ENCODE assay signal across 9 cellular contexts in genomic region chr10:30454744-30455498, GRCh38. TPM values are rescaled to one million over a fixed set of nuclear protein-coding genes. Genes with fewer than 3 reads are reported as not detected.
A peak's percentile ranks its signal among the peaks of the same experiment; 100 is the strongest.
DNase-seq lines count a peak whose midpoint lies in the region; ATAC-seq lines count a peak whose summit lies in the region.
"Had no signal": no experiment of that assay in that cellular context is flagged by ENCODE, and none has a peak within 500 bp of the region (broad histone marks: within the 10 kb centered on the region; RNA-seq: fewer than 3 reads in every experiment).

No MANE protein-coding gene starts in this region.

- no peaks in the 10 kb centered on the region for H3K79me2 ChIP-seq in ACC112 (ENCODE audit: control insufficient read depth, insufficient read depth, low read length, unreplicated experiment)

- peak overlapping the region in 5 of 9 donors; percentile 11 to 85 (median 33) for H3K27ac Mint-ChIP-seq in naive thymus-derived CD4-positive, alpha-beta T cell

- H3K36me3 Mint-ChIP-seq in naive thymus-derived CD4-positive, alpha-beta T cell, result peaks cover 0 to 27% (median 6%) of the 10 kb centered on the region in 5 donors

- POLR2A ChIA-PET in naive thymus-derived CD4-positive, alpha-beta T cell (lab: Charles Lee), result interaction anchor here (1.0 to 2.6 kb wide), 2 partner anchors 17 to 75 kb away, joined by 4 to 14 read pairs; no protein-coding TSS in a partner anchor

- no peaks in the 10 kb centered on the region for H3K27me3 ChIP-seq in ACC112 (ENCODE audit: insufficient read depth, low read length)
- no peaks in the 10 kb centered on the region for H3K27me3 ChIP-seq in naive thymus-derived CD4-positive, alpha-beta T cell (ENCODE audit: control insufficient read depth in 2 of 2, insufficient read depth in 2 of 2, low read length in 2 of 2)

- DNase-seq in HCEC 1CT, result peak; percentile 93
- DNase-seq in dedifferentiated amniotic fluid mesenchymal stem cell (ENCODE audit: extremely low spot score), result peak; percentile 92
- DNase-seq in naive thymus-derived CD4-positive, alpha-beta T cell, result no peak
- DNase-seq in mucosa of gallbladder (ENCODE audit: low spot score), result no peak
- no peak for DNase-seq in kidney tubule cell (ENCODE audit: low spot score)
- no peak for DNase-seq in NCI-H446 treated with DMSO at 0.1 percent for 48 hours (lab: John Stamatoyannopoulos, UW)
- DNase-seq: NCI-H187 treated with DMSO at 0.1 percent for 48 hours had no signal

- no peaks in the 10 kb centered on the region for H3K9me3 ChIP-seq in naive thymus-derived CD4-positive, alpha-beta T cell (ENCODE audit: control insufficient read depth in 2 of 3, low read length in 3 of 3)

- no peak overlapping the region for H2AFZ ChIP-seq in ACC112 (ENCODE audit: low read length, unreplicated experiment)

- no peaks in the 10 kb centered on the region for H3K27me3 Mint-ChIP-seq in naive thymus-derived CD4-positive, alpha-beta T cell

- peaks cover 17 to 33% (median 20%) of the 10 kb centered on the region in 7 donors for H3K4me1 Mint-ChIP-seq in naive thymus-derived CD4-positive, alpha-beta T cell

- H3K4me3 Mint-ChIP-seq in naive thymus-derived CD4-positive, alpha-beta T cell, result peak overlapping the region in 5 of 10 donors; percentile 13 to 76 (median 58)

- H3K4me1 ChIP-seq in ACC112 (ENCODE audit: control insufficient read depth, insufficient read depth, low read length, unreplicated experiment), result peaks cover 25% of the 10 kb centered on the region
- peaks cover 18 to 26% of the 10 kb centered on the region in 2 donors for H3K4me1 ChIP-seq in naive thymus-derived CD4-positive, alpha-beta T cell (ENCODE audit: control insufficient read depth in 2 of 2, insufficient read depth in 2 of 2, low read length in 2 of 2)

- H3K4me3 ChIP-seq in ACC112 (ENCODE audit: low read depth, low read length), result peak overlapping the region; percentile 51
- no peak overlapping the region for H3K4me3 ChIP-seq in naive thymus-derived CD4-positive, alpha-beta T cell (ENCODE audit: low read length)

- H3K9me3 Mint-ChIP-seq in naive thymus-derived CD4-positive, alpha-beta T cell, result peaks cover 0 to 1% (median 0%) of the 10 kb centered on the region in 11 donors

- no peak for ATAC-seq in naive thymus-derived CD4-positive, alpha-beta T cell
- ATAC-seq in GM21723 (IDR thresholded peaks at IDR 0.05; ENCODE audit: unreplicated experiment), result no peak

- H3K36me3 ChIP-seq in ACC112 (ENCODE audit: insufficient read depth, low read length), result peaks cover 12% of the 10 kb centered on the region
- peaks cover 0 to 18% (median 0%) of the 10 kb centered on the region in 3 experiments for H3K36me3 ChIP-seq in naive thymus-derived CD4-positive, alpha-beta T cell (ENCODE audit: control insufficient read depth in 2 of 3, insufficient read depth in 3 of 3, low read length in 3 of 3)

- CTCF ChIA-PET in naive thymus-derived CD4-positive, alpha-beta T cell (lab: Charles Lee), result interaction anchor here (0.6 kb wide), 1 partner anchor 10 kb away, joined by 3 read pairs; no protein-coding TSS in a partner anchor

- intact Hi-C loops in naive thymus-derived CD4-positive, alpha-beta T cell (cut with micrococcal nuclease), result loop anchor here in 1 of 2 donors (1.0 to 5.0 kb wide), 2 partner anchors 18 to 47 kb away; no protein-coding TSS in a partner anchor

- peak overlapping the region; percentile 93 for H3K27ac ChIP-seq in ACC112 (ENCODE audit: low read depth, low read length)
- H3K27ac ChIP-seq in naive thymus-derived CD4-positive, alpha-beta T cell (ENCODE audit: low read depth, low read length), result no peak overlapping the region

RNA-seq across cellular contexts. Expression of gene MAP3K8, which starts 20.9 kb away (rescaled TPM):
- total RNA-seq in naive thymus-derived CD4-positive, alpha-beta T cell, result 100 to 1,000 TPM in 1 of 5 experiments, 10 to 100 TPM in 2, 1 to 10 TPM in 1, under 1 TPM in 1; 0.70 to 102 (median 31.2) TPM
- under 1 TPM in 1 of 2 donors, not detected in 1; 0.28 TPM for polyA plus RNA-seq in naive thymus-derived CD4-positive, alpha-beta T cell
- 17.5 TPM for total RNA-seq in mucosa of gallbladder

Comparison
In these comparisons a context has a peak if more than half of its experiments do, and no peak if none do; other contexts are left out.
1. DNase-seq: peak in HCEC 1CT (single experiment) and dedifferentiated amniotic fluid mesenchymal stem cell (single experiment); none in naive thymus-derived CD4-positive, alpha-beta T cell (0 of 9), mucosa of gallbladder (single experiment), kidney tubule cell (single experiment) and NCI-H446 treated with DMSO at 0.1 percent for 48 hours (single experiment).